12 cellular contexts compared by ENCODE assay signal in the genomic region with DNA sequence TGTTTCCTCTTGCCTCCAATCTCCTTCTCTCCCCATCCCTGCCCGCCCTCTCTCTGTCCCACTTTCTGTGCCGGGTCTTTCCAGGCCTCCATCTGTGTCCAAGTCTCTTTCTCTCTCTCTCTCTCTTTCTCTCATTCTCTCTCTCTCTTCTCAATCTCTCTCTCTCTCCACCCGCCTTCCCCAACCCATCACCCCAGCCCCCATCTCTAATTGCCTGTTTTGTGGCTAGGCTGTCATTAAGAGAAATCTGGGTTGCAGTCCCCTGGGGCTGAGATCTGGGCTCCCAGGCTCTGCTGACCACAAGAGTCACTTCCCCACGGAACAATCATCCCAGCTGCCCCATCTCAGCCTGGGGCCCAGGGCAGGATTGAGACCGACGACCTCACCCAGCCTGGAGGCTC. TPM values are rescaled to one million over a fixed set of nuclear protein-coding genes. Genes with fewer than 3 reads are reported as not detected.
DNase-seq lines count a peak whose midpoint lies in the region; ATAC-seq, FAIRE-seq and TF ChIP-seq lines count a peak whose summit lies in the region.
"Had no signal": no experiment of that assay in that cellular context is flagged by ENCODE, and none has a peak within 500 bp of the region (broad histone marks: within the 10 kb centered on the region; RNA-seq: fewer than 3 reads in every experiment).

No MANE protein-coding gene starts in this region.

- H3K36me3 ChIP-seq in breast epithelium (no peaks in the 10 kb centered on the region), kidney (ENCODE audit: control insufficient read depth in 1 of 2, insufficient read depth in 2 of 2, low read length in 2 of 2) (no peaks in the 10 kb centered on the region), stomach (peaks cover 0 to 8% (median 0%) of the 10 kb centered on the region in 4 donors)

- ATAC-seq in GM18502 (IDR thresholded peaks at IDR 0.05; ENCODE audit: poor library complexity, unreplicated experiment) (no peak), HG03135 (IDR thresholded peaks at IDR 0.05; ENCODE audit: unreplicated experiment) (no peak)

- DNase-seq in GM03348 (ENCODE audit: low spot score) (peak; percentile 51), breast epithelium (ENCODE audit: low spot score in 2 of 2) (no peak), kidney (peak; percentile 86), stomach (no peak), cerebellar cortex (ENCODE audit: low spot score) (no peak)
- DNase-seq in T-helper 2 cell treated with Interferon-gamma antibody and Interleukin-4, amounts not matched to agents 5 μg/mL and 100 μg/mL, for 36 hours (ENCODE audit: low spot score): no peak
- DNase-seq: DMS79; effector CD8-positive, alpha-beta T cell had no signal

- no peak for TF ChIP-seq EP300 in stomach (IDR thresholded peaks at IDR 0.05)

- H3K4me3 Mint-ChIP-seq in T-helper 2 cell treated with Interferon-gamma antibody and Interleukin-4, amounts not matched to agents 5 μg/mL and 100 μg/mL, for 36 hours: no peak overlapping the region

- H3K9me3 ChIP-seq in breast epithelium (no peaks in the 10 kb centered on the region), kidney (ENCODE audit: control insufficient read depth in 1 of 2, low read length in 2 of 2) (no peaks in the 10 kb centered on the region), stomach (no peaks in the 10 kb centered on the region)

- H3K4me1 ChIP-seq in breast epithelium: peaks cover 0 to 5% of the 10 kb centered on the region in 2 donors
- peaks cover 0 to 5% of the 10 kb centered on the region in 2 donors for H3K4me1 ChIP-seq in kidney (ENCODE audit: control insufficient read depth in 1 of 2, insufficient read depth in 1 of 2, low read depth in 1 of 2, low read length in 2 of 2)
- H3K4me1 ChIP-seq in stomach: peaks cover 22 to 38% (median 34%) of the 10 kb centered on the region in 4 donors

- peak overlapping the region in 2 of 3 donors; percentile 17 to 25 for H3K4me3 ChIP-seq in breast epithelium
- H3K4me3 ChIP-seq in kidney (ENCODE audit: low read length in 2 of 2): no peak overlapping the region
- no peak overlapping the region for H3K4me3 ChIP-seq in stomach

- intact Hi-C loops in breast epithelium (cut with DNase I; ENCODE audit: low total_unique reads) (no loop called here), kidney (cut with DNase I) (no loop called here), stomach (cut with DNase I; ENCODE audit: low total_unique reads) (no loop called here)

- TF ChIP-seq CTCF in breast epithelium (IDR thresholded peaks at IDR 0.05) (no peak), kidney (IDR thresholded peaks at IDR 0.05; ENCODE audit: borderline replicate concordance, extremely low read depth, insufficient read depth) (no peak), stomach (IDR thresholded peaks at IDR 0.05) (no peak)

- H3K9me3 Mint-ChIP-seq in T-helper 2 cell treated with Interferon-gamma antibody and Interleukin-4, amounts not matched to agents 5 μg/mL and 100 μg/mL, for 36 hours: no peaks in the 10 kb centered on the region
- H3K9me3 Mint-ChIP-seq: activated T-helper 1 cell treated with anti-CD3 and anti-CD28 coated beads, Interleukin-12 subunit alpha, Interleukin-12 subunit beta, Interleukin-2, Interleukin-4 antibody, amounts not matched to agents 30 ng/mL and 10 ng/mL and 1 ng/mL, durations not matched to agents 14 hours and 24 hours and 36 hours had no signal

- peaks cover 0 to 51% of the 10 kb centered on the region in 2 donors for H3K27me3 ChIP-seq in breast epithelium
- H3K27me3 ChIP-seq in stomach: peaks cover 14 to 98% (median 62%) of the 10 kb centered on the region in 3 donors

- WGBS in stomach, 5 donors: 23 to 43% (median 36%) methylated on average over 6 of the region's 6 CpGs

- no peak overlapping the region for H3K27ac Mint-ChIP-seq in T-helper 2 cell treated with Interferon-gamma antibody and Interleukin-4, amounts not matched to agents 5 μg/mL and 100 μg/mL, for 36 hours

- H3K27ac ChIP-seq in breast epithelium: peak overlapping the region; percentile 77 to 92
- H3K27ac ChIP-seq in kidney (ENCODE audit: low read depth in 2 of 2, low read length in 2 of 2): peak overlapping the region; percentile 32 to 53
- peak overlapping the region in 4 of 5 donors; percentile 65 to 80 (median 70) for H3K27ac ChIP-seq in stomach

- H3K27me3 Mint-ChIP-seq in T-helper 2 cell treated with Interferon-gamma antibody and Interleukin-4, amounts not matched to agents 5 μg/mL and 100 μg/mL, for 36 hours (ENCODE audit: low read depth): peaks cover 35% of the 10 kb centered on the region

- TF ChIP-seq POLR2A in breast epithelium (IDR thresholded peaks at IDR 0.05): no peak
- TF ChIP-seq POLR2A in stomach (IDR thresholded peaks at IDR 0.05): no peak

- no peak for FAIRE-seq in kidney (lab: Jason Lieb, UNC)
- FAIRE-seq: islet of Langerhans had no signal

- peaks cover 6% of the 10 kb centered on the region for H3K4me1 Mint-ChIP-seq in T-helper 2 cell treated with Interferon-gamma antibody and Interleukin-4, amounts not matched to agents 5 μg/mL and 100 μg/mL, for 36 hours (ENCODE audit: low read depth)

- H3K36me3 Mint-ChIP-seq in T-helper 2 cell treated with Interferon-gamma antibody and Interleukin-4, amounts not matched to agents 5 μg/mL and 100 μg/mL, for 36 hours (ENCODE audit: low read depth): no peaks in the 10 kb centered on the region

- no peak overlapping the region for H3K9ac ChIP-seq in kidney (ENCODE audit: low read length in 2 of 2)

RNA-seq across cellular contexts. Expression of a gene that starts 2.5 kb away (rescaled TPM):
- total RNA-seq in breast epithelium (10 to 100 TPM in 2 of 3 donors, 1 to 10 TPM in 1; 4.8 to 32.2 (median 12.5) TPM), kidney (5.1 TPM), stomach (10 to 100 TPM in 2 of 5 donors, 1 to 10 TPM in 2, under 1 TPM in 1; 0.58 to 25.5 (median 8.7) TPM)
- polyA plus RNA-seq in kidney (ENCODE audit: insufficient read depth, low read depth, low replicate concordance) (0.97 TPM), stomach (1 to 10 TPM; 2.0 to 5.2 (median 4.0) TPM)

RNA-seq across cellular contexts. Expression of a gene that starts 5.5 kb away (rescaled TPM):
- total RNA-seq in breast epithelium (not detected), kidney (not detected), stomach (not detected)
- polyA plus RNA-seq in kidney (ENCODE audit: insufficient read depth, low read depth, low replicate concordance) (not detected), stomach (not detected)
- total RNA-seq: activated T-helper 1 cell treated with anti-CD3 and anti-CD28 coated beads, Interleukin-12 subunit alpha, Interleukin-12 subunit beta, Interleukin-2, Interleukin-4 antibody, amounts not matched to agents 30 ng/mL and 10 ng/mL and 1 ng/mL, durations not matched to agents 14 hours and 24 hours and 36 hours had no signal

Comparison
In these comparisons a context has a peak if more than half of its experiments do, and no peak if none do; other contexts are left out.
1. DNase-seq: peak in GM03348 (single experiment) and kidney (single experiment); none in breast epithelium (0 of 2), stomach (single experiment), T-helper 2 cell treated with Interferon-gamma antibody and Interleukin-4, amounts not matched to agents 5 μg/mL and 100 μg/mL, for 36 hours (single experiment) and cerebellar cortex (single experiment).
2. H3K4me3 ChIP-seq: peak in breast epithelium (2 of 3); none in kidney (0 of 2) and stomach (0 of 4).
3. Peak in every context shown above with its lines, with median percentiles within 50 percentile points of each other: H3K27ac ChIP-seq.